Comparison of ENCODE assay signal across 18 cellular contexts in genomic region chr12:131555866-131556265, GRCh38.
DNase-seq lines count a peak whose midpoint lies in the region; ATAC-seq and TF ChIP-seq lines count a peak whose summit lies in the region.
"Had no signal": no experiment of that assay in that cellular context is flagged by ENCODE, and none has a peak within 500 bp of the region (broad histone marks: within the 10 kb centered on the region; RNA-seq: fewer than 3 reads in every experiment).

No MANE protein-coding gene starts in this region.

- no peaks in the 10 kb centered on the region for H3K36me3 ChIP-seq in mesendoderm (ENCODE audit: control insufficient read depth, insufficient read depth, low read length)
- H3K36me3 ChIP-seq: BE2C had no signal

- H2BK5ac ChIP-seq in mesendoderm (ENCODE audit: low read length), result no peak overlapping the region

- H3K9ac ChIP-seq in mesendoderm (ENCODE audit: low read length), result no peak overlapping the region

- H3K27me3 ChIP-seq in foreskin keratinocyte (no peaks in the 10 kb centered on the region), mesendoderm (ENCODE audit: insufficient read depth, low read length, poor library complexity) (no peaks in the 10 kb centered on the region)
- H3K27me3 ChIP-seq: BE2C had no signal

- peak; percentile 1 for ATAC-seq in foreskin keratinocyte
- ATAC-seq: GM23338, HepG2 had no signal

- H3K27ac ChIP-seq in RWPE1 (peak overlapping the region; percentile 87), coronary artery (no peak overlapping the region), foreskin keratinocyte (no peak overlapping the region), skin epidermis (peak overlapping the region in 11 of 21 experiments; percentile 2 to 81 (median 47)), mesendoderm (ENCODE audit: low read depth, low read length) (no peak overlapping the region)

- no peak overlapping the region for H3K18ac ChIP-seq in mesendoderm (ENCODE audit: low read length)

- CTCF ChIA-PET in RWPE1 (lab: Yijun Ruan, JAX), result no interaction called here

- H2BK15ac ChIP-seq in mesendoderm (replicated peaks; ENCODE audit: low read depth), result no peak overlapping the region

- H3K4ac ChIP-seq in mesendoderm (ENCODE audit: low read depth, low read length), result no peak overlapping the region

- no peak overlapping the region for H2AK5ac ChIP-seq in mesendoderm (ENCODE audit: low read length)

- H4K8ac ChIP-seq in mesendoderm (ENCODE audit: low read depth, low read length), result no peak overlapping the region

- POLR2A ChIA-PET in RWPE1 (lab: Yijun Ruan, JAX; ENCODE audit: low non-redundant PET), result no interaction called here

- no peaks in the 10 kb centered on the region for H3K4me1 ChIP-seq in foreskin keratinocyte
- H3K4me1 ChIP-seq in mesendoderm (ENCODE audit: control insufficient read depth, low read depth, low read length), result no peaks in the 10 kb centered on the region
- H3K4me1 ChIP-seq: BE2C had no signal

- no CpG with 5 or more reads among the region's 13 CpGs for WGBS in mesendoderm (ENCODE audit: extremely low coverage, insufficient coverage, low lambda C conversion rate)

- H3K4me3 ChIP-seq in coronary artery (no peak overlapping the region), skin epidermis (no peak overlapping the region), mesendoderm (ENCODE audit: low read length) (no peak overlapping the region)
- H3K4me3 ChIP-seq: GM23338 had no signal

- H3K79me2 ChIP-seq in mesendoderm (ENCODE audit: control insufficient read depth, insufficient read depth, low read length), result no peaks in the 10 kb centered on the region

- no peak overlapping the region for H3K4me2 ChIP-seq in mesendoderm (ENCODE audit: low read length)
- H3K4me2 ChIP-seq: GM23338 had no signal

- H3K79me1 ChIP-seq in mesendoderm (ENCODE audit: low read length), result no peaks in the 10 kb centered on the region

- H3K23ac ChIP-seq in mesendoderm (ENCODE audit: low read length), result no peak overlapping the region

- TF ChIP-seq CTCF in RWPE1 (conservative IDR thresholded peaks at IDR 0.05; ENCODE audit: low read depth) (no peak), coronary artery (IDR thresholded peaks at IDR 0.05) (no peak), foreskin keratinocyte (conservative IDR thresholded peaks at IDR 0.05) (no peak)

- H3K56ac ChIP-seq in mesendoderm (ENCODE audit: low read length), result no peak overlapping the region

- no peak overlapping the region for H4K5ac ChIP-seq in mesendoderm (ENCODE audit: low read length)

- no peak overlapping the region for H2BK120ac ChIP-seq in mesendoderm (ENCODE audit: low read depth, low read length)

- DNase-seq in RWPE1 (ENCODE audit: low spot score), result no peak
- peak; percentile 28 for DNase-seq in coronary artery (ENCODE audit: low spot score)
- DNase-seq in foreskin keratinocyte, result no peak
- no peak for DNase-seq in DMS114 treated with DMSO at 0.1 percent for 48 hours (lab: John Stamatoyannopoulos, UW; ENCODE audit: unreplicated experiment)
- DNase-seq in stimulated activated CD4-positive, alpha-beta T cell treated with anti-CD3 and anti-CD28 coated beads, Interleukin-2, amount 100 ng/mL, for 24 hours, result no peak
- DNase-seq in mesendoderm, result no peak
- DNase-seq: ACHN; BE2C; CD4-positive, CD25-positive, alpha-beta regulatory T cell; CD8-positive, alpha-beta memory T cell; COR-L47; DMS153; DMS79; GDM1; H9 had no signal

Comparison
In these comparisons a context has a peak if more than half of its experiments do, and no peak if none do; other contexts are left out.
1. H3K27ac ChIP-seq: peak in RWPE1 (single experiment) and skin epidermis (11 of 21); none in coronary artery (0 of 2), foreskin keratinocyte (single experiment) and mesendoderm (single experiment).